ENCODE assay signal across 1 cellular context in genomic region chr19:5772416-5772815, GRCh38.
TF ChIP-seq lines count a peak whose summit lies in the region.

No MANE protein-coding gene starts in this region.

TF ChIP-seq in IMR-90, 13 proteins besides CTCF, POLR2A, EP300 and RAD21:
- TF ChIP-seq MXI1 (IDR thresholded peaks at IDR 0.05; ENCODE audit: borderline replicate concordance, low read depth, low read length) = no peak
- TF ChIP-seq RFX5 (IDR thresholded peaks at IDR 0.05; ENCODE audit: low read depth, low read length) = no peak
- no peak for TF ChIP-seq BHLHE40 (IDR thresholded peaks at IDR 0.05; ENCODE audit: low read depth, low read length)
- TF ChIP-seq SMC3 (IDR thresholded peaks at IDR 0.05; ENCODE audit: low read depth, low read length) = no peak
- TF ChIP-seq ELK1 (IDR thresholded peaks at IDR 0.05; ENCODE audit: borderline replicate concordance, low read depth, low read length) = no peak
- TF ChIP-seq USF2 (IDR thresholded peaks at IDR 0.05; ENCODE audit: low read depth, low read length) = no peak
- TF ChIP-seq CEBPB (IDR thresholded peaks at IDR 0.05; ENCODE audit: low read depth, low read length) = no peak
- no peak for TF ChIP-seq NFE2L2 (IDR thresholded peaks at IDR 0.05; ENCODE audit: low read depth, low read length)
- TF ChIP-seq RCOR1 (IDR thresholded peaks at IDR 0.05; ENCODE audit: insufficient replicate concordance, low read length) = no peak
- no peak for TF ChIP-seq MAFK (IDR thresholded peaks at IDR 0.05; ENCODE audit: low read depth, low read length)
- no peak for TF ChIP-seq FOS (IDR thresholded peaks at IDR 0.05; ENCODE audit: low read depth, low read length)
- no peak for TF ChIP-seq CHD1 (IDR thresholded peaks at IDR 0.05; ENCODE audit: low read depth, low read length)
- no peak for TF ChIP-seq MAZ (IDR thresholded peaks at IDR 0.05; ENCODE audit: borderline replicate concordance, low read depth, low read length)
